In the genomic region with DNA sequence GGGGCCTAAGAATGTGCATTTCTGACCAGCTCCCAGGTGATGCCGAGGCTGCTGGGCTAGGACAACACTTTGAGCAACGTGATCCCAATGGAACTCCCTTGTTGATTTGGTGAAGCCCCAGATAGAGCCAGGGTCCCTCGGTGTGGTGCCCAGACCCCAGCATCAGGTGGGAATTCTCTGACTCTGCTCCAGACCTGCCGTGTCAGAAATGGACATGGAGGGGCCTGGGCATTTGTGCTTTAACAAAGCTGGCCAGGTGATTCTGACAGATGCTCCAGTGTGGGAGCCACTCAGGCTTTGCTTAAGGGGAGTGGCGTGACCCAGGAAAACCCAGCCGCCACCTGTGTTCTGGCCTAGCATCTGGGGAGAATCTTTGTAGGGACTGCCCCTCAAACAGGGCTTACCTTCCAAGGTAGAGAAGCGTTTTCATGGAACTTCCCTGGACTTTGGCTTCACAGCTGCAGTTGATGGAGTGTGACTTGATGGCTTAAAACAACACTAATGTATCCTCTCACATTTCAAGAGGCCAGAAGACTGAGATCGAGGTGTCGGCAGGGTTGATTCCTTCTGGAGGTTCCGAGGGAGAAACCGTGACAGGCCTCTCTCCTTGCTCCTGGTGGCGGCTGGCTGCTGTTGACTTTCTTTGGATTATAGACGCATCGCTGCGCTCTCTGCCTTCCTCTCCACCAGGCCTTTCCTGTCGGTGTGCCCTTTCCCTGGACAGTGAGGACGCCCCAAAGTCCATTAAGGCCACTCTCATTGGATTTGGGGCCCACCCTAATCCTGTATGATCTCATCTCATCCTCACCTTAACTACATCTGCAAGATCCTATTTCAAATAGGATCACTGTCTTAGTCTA, we compare ENCODE assay signal across 15 cellular contexts. TPM values are rescaled to one million over a fixed set of nuclear protein-coding genes. Genes with fewer than 3 reads are reported as not detected.
DNase-seq lines count a peak whose midpoint lies in the region; ATAC-seq and TF ChIP-seq lines count a peak whose summit lies in the region.
"Had no signal": no experiment of that assay in that cellular context is flagged by ENCODE, and none has a peak within 500 bp of the region (broad histone marks: within the 10 kb centered on the region; RNA-seq: fewer than 3 reads in every experiment).

No MANE protein-coding gene starts in this region.

- no peak overlapping the region for H4K8ac ChIP-seq in H9 (replicated peaks; ENCODE audit: insufficient read length, low read depth, low read length)

- H3K36me3 Mint-ChIP-seq in activated CD4-positive, alpha-beta memory T cell treated with anti-CD3 and anti-CD28 coated beads, Interleukin-2, amount 10 ng/mL, durations not matched to agents 7 days and 5 days (ENCODE audit: low read depth), result no peaks in the 10 kb centered on the region
- H3K36me3 Mint-ChIP-seq in activated CD4-positive, alpha-beta memory T cell treated with anti-CD3 and anti-CD28 coated beads for 36 hours, result peaks cover 3% of the 10 kb centered on the region
- H3K36me3 Mint-ChIP-seq in H9 (ENCODE audit: insufficient read depth in 1 of 3, low read depth in 3 of 3), result peaks cover 4 to 8% (median 6%) of the 10 kb centered on the region in 3 experiments; a peak in 6 of 7 replicates
- peaks cover 3% of the 10 kb centered on the region for H3K36me3 Mint-ChIP-seq in progenitor cell of endocrine pancreas (ENCODE audit: insufficient read depth)
- peaks cover 9% of the 10 kb centered on the region for H3K36me3 Mint-ChIP-seq in stimulated activated memory B cell treated with anti-CD40 and anti-IgM and Interleukin-4, amounts not matched to agents 10 μg/mL and 1 μg/mL and 100 μg/mL, for 72 hours

- WGBS in H9 (ENCODE audit: extremely low coverage, insufficient read length, low lambda C conversion rate), result no CpG with 5 or more reads among the region's 17 CpGs
- whole genome bisulfite sequencing in tibial nerve, 2 donors, result 90 to 94% methylated on average over 16 to 17 of the region's 17 CpGs

- H3K79me1 ChIP-seq in H9 (ENCODE audit: insufficient read depth, low read depth, low read length, poor library complexity, severe bottlenecking), result no peaks in the 10 kb centered on the region

- no peak overlapping the region for H3K14ac ChIP-seq in H9 (ENCODE audit: insufficient read depth, low read length)

- no peak for TF ChIP-seq EP300 in tibial nerve (IDR thresholded peaks at IDR 0.05)

- H3K9me3 Mint-ChIP-seq in activated CD4-positive, alpha-beta memory T cell treated with anti-CD3 and anti-CD28 coated beads, Interleukin-2, amount 10 ng/mL, durations not matched to agents 7 days and 5 days, result no peaks in the 10 kb centered on the region
- peaks cover 13% of the 10 kb centered on the region for H3K9me3 Mint-ChIP-seq in activated CD4-positive, alpha-beta memory T cell treated with anti-CD3 and anti-CD28 coated beads for 36 hours
- H3K9me3 Mint-ChIP-seq in H9 (peaks cover 22 to 33% of the 10 kb centered on the region in 2 experiments), progenitor cell of endocrine pancreas (ENCODE audit: low read depth) (peaks cover 12% of the 10 kb centered on the region)
- peaks cover 11% of the 10 kb centered on the region for H3K9me3 Mint-ChIP-seq in stimulated activated memory B cell treated with anti-CD40 and anti-IgM and Interleukin-4, amounts not matched to agents 10 μg/mL and 1 μg/mL and 100 μg/mL, for 72 hours

- TF ChIP-seq CTCF in H9 (conservative IDR thresholded peaks at IDR 0.05), result no peak
- no peak for TF ChIP-seq CTCF in progenitor cell of endocrine pancreas (IDR thresholded peaks at IDR 0.05; ENCODE audit: unreplicated experiment)
- no peak for TF ChIP-seq CTCF in tibial nerve (IDR thresholded peaks at IDR 0.05)

- peaks cover 3% of the 10 kb centered on the region for H3K4me1 Mint-ChIP-seq in activated CD4-positive, alpha-beta memory T cell treated with anti-CD3 and anti-CD28 coated beads, Interleukin-2, amount 10 ng/mL, durations not matched to agents 7 days and 5 days
- H3K4me1 Mint-ChIP-seq in activated CD4-positive, alpha-beta memory T cell treated with anti-CD3 and anti-CD28 coated beads for 36 hours (ENCODE audit: low read depth), result no peaks in the 10 kb centered on the region
- H3K4me1 Mint-ChIP-seq in H9 (no peaks in the 10 kb centered on the region), progenitor cell of endocrine pancreas (ENCODE audit: low read depth) (no peaks in the 10 kb centered on the region)
- H3K4me1 Mint-ChIP-seq in stimulated activated memory B cell treated with anti-CD40 and anti-IgM and Interleukin-4, amounts not matched to agents 10 μg/mL and 1 μg/mL and 100 μg/mL, for 72 hours, result no peaks in the 10 kb centered on the region

- peak; percentile 15 for DNase-seq in activated CD4-positive, alpha-beta memory T cell treated with anti-CD3 and anti-CD28 coated beads, Interleukin-2, amount 10 ng/mL, durations not matched to agents 7 days and 5 days
- no peak for DNase-seq in activated CD4-positive, alpha-beta memory T cell treated with anti-CD3 and anti-CD28 coated beads for 36 hours
- DNase-seq in H9 (peak; percentile 17), left kidney (ENCODE audit: low read depth, low spot score) (peak; percentile 90), progenitor cell of endocrine pancreas (ENCODE audit: low spot score, unreplicated experiment) (peak; percentile 7), tibial nerve (ENCODE audit: low spot score in 2 of 2) (no peak), NCI-H82 (lab: John Stamatoyannopoulos, UW) (no peak)
- DNase-seq: KBM-7, NCI-H1436 treated with DMSO at 0.1 percent for 48 hours, NCI-H2081, NCI-H526, RPMI8226 had no signal

- no peaks in the 10 kb centered on the region for H3K4me1 ChIP-seq in H9 (ENCODE audit: insufficient read depth, low read length)
- no peaks in the 10 kb centered on the region for H3K4me1 ChIP-seq in tibial nerve

- no peak overlapping the region for H3K18ac ChIP-seq in H9 (ENCODE audit: insufficient read length, low read depth, low read length)

- H2BK20ac ChIP-seq in H9 (ENCODE audit: low read depth, low read length, poor library complexity, severe bottlenecking), result no peak overlapping the region

- no peaks in the 10 kb centered on the region for H3K36me3 ChIP-seq in tibial nerve

- H4K5ac ChIP-seq in H9 (ENCODE audit: insufficient read length, low read depth, low read length), result no peak overlapping the region

- H2BK15ac ChIP-seq in H9 (ENCODE audit: low read depth, low read length), result no peak overlapping the region

- no peak overlapping the region for H3K27ac Mint-ChIP-seq in activated CD4-positive, alpha-beta memory T cell treated with anti-CD3 and anti-CD28 coated beads, Interleukin-2, amount 10 ng/mL, durations not matched to agents 7 days and 5 days
- no peak overlapping the region for H3K27ac Mint-ChIP-seq in activated CD4-positive, alpha-beta memory T cell treated with anti-CD3 and anti-CD28 coated beads for 36 hours
- no peak overlapping the region for H3K27ac Mint-ChIP-seq in H9
- H3K27ac Mint-ChIP-seq in progenitor cell of endocrine pancreas, result no peak overlapping the region
- no peak overlapping the region for H3K27ac Mint-ChIP-seq in stimulated activated memory B cell treated with anti-CD40 and anti-IgM and Interleukin-4, amounts not matched to agents 10 μg/mL and 1 μg/mL and 100 μg/mL, for 72 hours

- CTCF ChIA-PET in activated CD4-positive, alpha-beta memory T cell treated with anti-CD3 and anti-CD28 coated beads, Interleukin-2, amount 10 ng/mL, durations not matched to agents 7 days and 5 days (lab: Charles Lee), result no interaction called here
- CTCF ChIA-PET in activated CD4-positive, alpha-beta memory T cell treated with anti-CD3 and anti-CD28 coated beads for 36 hours (lab: Charles Lee), result no interaction called here

- no peaks in the 10 kb centered on the region for H4K20me1 ChIP-seq in H9 (ENCODE audit: control insufficient read depth, insufficient read depth, insufficient read length)
- H4K20me1 ChIP-seq: BLaER1 had no signal

- H3K4me3 Mint-ChIP-seq in activated CD4-positive, alpha-beta memory T cell treated with anti-CD3 and anti-CD28 coated beads, Interleukin-2, amount 10 ng/mL, durations not matched to agents 7 days and 5 days, result no peak overlapping the region
- H3K4me3 Mint-ChIP-seq in activated CD4-positive, alpha-beta memory T cell treated with anti-CD3 and anti-CD28 coated beads for 36 hours, result no peak overlapping the region
- H3K4me3 Mint-ChIP-seq in H9 (no peak overlapping the region), progenitor cell of endocrine pancreas (ENCODE audit: low read depth) (no peak overlapping the region)
- H3K4me3 Mint-ChIP-seq in stimulated activated memory B cell treated with anti-CD40 and anti-IgM and Interleukin-4, amounts not matched to agents 10 μg/mL and 1 μg/mL and 100 μg/mL, for 72 hours, result no peak overlapping the region

- POLR2A ChIA-PET in activated CD4-positive, alpha-beta memory T cell treated with anti-CD3 and anti-CD28 coated beads, Interleukin-2, amount 10 ng/mL, durations not matched to agents 7 days and 5 days (lab: Charles Lee), result no interaction called here
- POLR2A ChIA-PET in activated CD4-positive, alpha-beta memory T cell treated with anti-CD3 and anti-CD28 coated beads for 36 hours (lab: Charles Lee), result no interaction called here

- no peaks in the 10 kb centered on the region for H3K23me2 ChIP-seq in H9 (ENCODE audit: insufficient read length, low read depth, low read length, poor library complexity, severe bottlenecking)

- H3K4me3 ChIP-seq in tibial nerve, result no peak overlapping the region
- H3K4me3 ChIP-seq: BLaER1 had no signal

- H3K4me2 ChIP-seq in H9 (ENCODE audit: insufficient read depth, insufficient read length, low read length), result no peak overlapping the region
- H3K4me2 ChIP-seq: BLaER1 had no signal

- H2AK5ac ChIP-seq in H9 (ENCODE audit: insufficient read length, low read length), result no peak overlapping the region

- ATAC-seq in stimulated activated memory B cell treated with anti-CD40 and anti-IgM and Interleukin-4, amounts not matched to agents 10 μg/mL and 1 μg/mL and 100 μg/mL, for 72 hours, result no peak

- H2AFZ ChIP-seq in H9 (ENCODE audit: low read length), result no peak overlapping the region

- no peak overlapping the region for H3K4ac ChIP-seq in H9 (ENCODE audit: low read depth, low read length)

- H3K27ac ChIP-seq in H9 (ENCODE audit: insufficient read length, low read depth, low read length) (no peak overlapping the region), tibial nerve (no peak overlapping the region)
- H3K27ac ChIP-seq: 22Rv1, BLaER1 had no signal

- no peaks in the 10 kb centered on the region for H3K79me2 ChIP-seq in H9 (ENCODE audit: insufficient read depth, low read length)

- no peak for TF ChIP-seq POLR2A in tibial nerve (IDR thresholded peaks at IDR 0.05)

- intact Hi-C loops in activated CD4-positive, alpha-beta memory T cell treated with anti-CD3 and anti-CD28 coated beads for 36 hours (cut with micrococcal nuclease), result no loop called here

- H3K9me3 ChIP-seq in H9 (ENCODE audit: control insufficient read depth, low read depth, low read length) (no peaks in the 10 kb centered on the region), tibial nerve (peaks cover 0 to 17% (median 4%) of the 10 kb centered on the region in 4 donors)

- H3K9ac ChIP-seq in H9 (ENCODE audit: extremely low read depth, insufficient read length, low read length), result no peak overlapping the region
- H3K9ac ChIP-seq: BLaER1 had no signal

- H3K27me3 ChIP-seq in H9 (ENCODE audit: insufficient read depth, low read length), result no peaks in the 10 kb centered on the region
- no peaks in the 10 kb centered on the region for H3K27me3 ChIP-seq in tibial nerve
- H3K27me3 ChIP-seq: BLaER1 had no signal

- no peak overlapping the region for H4K91ac ChIP-seq in H9 (ENCODE audit: insufficient read length, low read depth, low read length)

- no peak overlapping the region for H3T11ph ChIP-seq in H9 (ENCODE audit: low read length)

- no peak overlapping the region for H2BK120ac ChIP-seq in H9 (ENCODE audit: low read depth, low read length, poor library complexity, severe bottlenecking)

- H3K56ac ChIP-seq in H9 (ENCODE audit: insufficient read length, low read depth, low read length), result no peak overlapping the region

- no peak overlapping the region for H2BK12ac ChIP-seq in H9 (ENCODE audit: insufficient read length, low read depth, low read length)

- peaks cover 17% of the 10 kb centered on the region for H3K27me3 Mint-ChIP-seq in activated CD4-positive, alpha-beta memory T cell treated with anti-CD3 and anti-CD28 coated beads, Interleukin-2, amount 10 ng/mL, durations not matched to agents 7 days and 5 days
- peaks cover 7% of the 10 kb centered on the region for H3K27me3 Mint-ChIP-seq in activated CD4-positive, alpha-beta memory T cell treated with anti-CD3 and anti-CD28 coated beads for 36 hours
- H3K27me3 Mint-ChIP-seq in H9 (ENCODE audit: low read depth) (peaks cover 13% of the 10 kb centered on the region), progenitor cell of endocrine pancreas (peaks cover 10% of the 10 kb centered on the region)
- peaks cover 58% of the 10 kb centered on the region for H3K27me3 Mint-ChIP-seq in stimulated activated memory B cell treated with anti-CD40 and anti-IgM and Interleukin-4, amounts not matched to agents 10 μg/mL and 1 μg/mL and 100 μg/mL, for 72 hours

- no peak overlapping the region for H2BK5ac ChIP-seq in H9 (ENCODE audit: insufficient read length, low read length)

- H3K23ac ChIP-seq in H9 (ENCODE audit: insufficient read length, low read depth, low read length), result no peak overlapping the region

RNA-seq across cellular contexts. Expression of gene HDAC4, which starts 57.0 kb away (rescaled TPM):
- total RNA-seq in activated CD4-positive, alpha-beta memory T cell treated with anti-CD3 and anti-CD28 coated beads, Interleukin-2, amount 10 ng/mL, durations not matched to agents 7 days and 5 days, result 10 to 100 TPM; 64.8 to 67.4 TPM
- 10 to 100 TPM; 30.0 to 35.8 TPM for total RNA-seq in activated CD4-positive, alpha-beta memory T cell treated with anti-CD3 and anti-CD28 coated beads for 36 hours
- total RNA-seq in H9 (2021), result 27.5 and 32.0 TPM in 2 replicates
- 38.4 and 46.2 TPM in 2 replicates for total RNA-seq in progenitor cell of endocrine pancreas
- total RNA-seq in tibial nerve, result 100 to 1,000 TPM in 2 of 4 donors, 10 to 100 TPM in 2; 68.0 to 123 (median 86.5) TPM

Comparison
In these comparisons a context has a peak if more than half of its experiments do, and no peak if none do; other contexts are left out.
1. DNase-seq: peak in activated CD4-positive, alpha-beta memory T cell treated with anti-CD3 and anti-CD28 coated beads, Interleukin-2, amount 10 ng/mL, durations not matched to agents 7 days and 5 days (single experiment), H9 (single experiment), left kidney (single experiment) and progenitor cell of endocrine pancreas (single experiment); none in activated CD4-positive, alpha-beta memory T cell treated with anti-CD3 and anti-CD28 coated beads for 36 hours (single experiment), tibial nerve (0 of 2) and NCI-H82 (single experiment).